28 cellular contexts compared by ENCODE assay signal in the genomic region with DNA sequence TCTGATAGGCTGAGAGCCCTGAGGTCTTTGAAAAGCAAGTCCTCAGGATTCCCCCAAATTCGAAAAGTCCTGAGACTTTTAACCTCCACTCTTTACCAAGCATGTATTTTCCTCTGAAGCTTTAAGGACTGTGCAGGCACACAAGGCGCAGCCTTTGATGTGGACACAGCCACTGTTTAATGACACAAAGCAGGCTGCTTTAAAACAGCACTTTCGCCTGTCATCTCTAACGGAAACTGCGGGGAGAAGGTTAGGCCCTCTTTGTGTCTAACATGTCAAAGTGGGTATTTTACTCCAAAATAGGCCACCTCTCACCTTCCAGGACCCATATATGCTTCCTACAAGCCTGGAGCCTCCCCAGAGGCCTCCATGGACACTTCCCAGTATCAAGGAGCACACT.
"Had no signal": no experiment of that assay in that cellular context is flagged by ENCODE, and none has a peak within 500 bp of the region (broad histone marks: within the 10 kb centered on the region; RNA-seq: fewer than 3 reads in every experiment).

No MANE protein-coding gene starts in this region.

- H3K27me3 ChIP-seq: heart right ventricle, sigmoid colon, tibial artery, uterus had no signal

- H3K4me1 ChIP-seq: uterus had no signal

- H3K4me3 ChIP-seq: heart right ventricle, mucosa of descending colon, sigmoid colon, smooth muscle cell, tibial artery, uterus had no signal

- H3K27ac ChIP-seq: tibial artery, uterus, VCaP had no signal

- H3K9me3 Mint-ChIP-seq: activated T-helper 2 cell treated with anti-CD3 and anti-CD28 coated beads, Interferon-gamma antibody, Interleukin-2, Interleukin-4, amounts not matched to agents 10 μg/mL and 5 μg/mL and 100 μg/mL, durations not matched to agents 14 hours and 24 hours and 36 hours; brain; dendritic cell treated with granulocyte-macrophage colony-stimulating factor and Interleukin-4, amounts not matched to agents 40 ng/mL and 50 ng/mL, for 4 days; memory B cell; T-cell; T-helper 2 cell treated with Interferon-gamma antibody and Interleukin-4, amounts not matched to agents 5 μg/mL and 100 μg/mL, for 36 hours had no signal

- H3K36me3 ChIP-seq: sigmoid colon, tibial artery, uterus had no signal

- H3K27ac Mint-ChIP-seq: brain; dendritic cell treated with granulocyte-macrophage colony-stimulating factor and Interleukin-4, amounts not matched to agents 40 ng/mL and 50 ng/mL, for 4 days; memory B cell; T-helper 2 cell treated with Interferon-gamma antibody and Interleukin-4, amounts not matched to agents 5 μg/mL and 100 μg/mL, for 36 hours had no signal

- H3K4me2 ChIP-seq: smooth muscle cell had no signal

- H3K4me3 Mint-ChIP-seq: brain; dendritic cell treated with granulocyte-macrophage colony-stimulating factor and Interleukin-4, amounts not matched to agents 40 ng/mL and 50 ng/mL, for 4 days; memory B cell had no signal

- H3K36me3 Mint-ChIP-seq: T-cell had no signal

- H3K9me3 ChIP-seq: heart right ventricle, mucosa of descending colon, sigmoid colon, tibial artery, uterus had no signal

- DNase-seq: activated CD4-positive, alpha-beta T cell treated with anti-CD3 and anti-CD28 coated beads, Interleukin-2, amount 50 U/mL, for 4 hours; activated CD4-positive, CD25-positive, alpha-beta regulatory T cell treated with anti-CD3 and anti-CD28 coated beads, Interleukin-2, amount 50 U/mL, for 72 hours; activated naive CD4-positive, alpha-beta T cell; activated T-cell treated with anti-CD3 and anti-CD28 coated beads, Interleukin-2, amount 50 U/mL, for 1 hour; aorta; caudate nucleus; effector CD4-positive, alpha-beta T cell; erythroblast; foreskin fibroblast; heart right ventricle; islet precursor cell; left cardiac atrium; mucosa of descending colon; occipital lobe; sigmoid colon; stimulated activated CD8-positive, alpha-beta memory T cell treated with anti-CD3 and anti-CD28 coated beads, Interleukin-4, amount 100 ng/mL, for 48 hours; stimulated activated naive CD4-positive, alpha-beta T cell treated with Interleukin-2 at 50 U/mL for 16 hours; T-cell; tibial artery; uterus had no signal

- ATAC-seq: left cardiac atrium, mucosa of descending colon, SK-N-SH treated with all-trans-retinoic acid at 6 μM for 48 hours had no signal

- H3K27me3 Mint-ChIP-seq: brain, memory B cell, T-cell had no signal
